In the genomic region with DNA sequence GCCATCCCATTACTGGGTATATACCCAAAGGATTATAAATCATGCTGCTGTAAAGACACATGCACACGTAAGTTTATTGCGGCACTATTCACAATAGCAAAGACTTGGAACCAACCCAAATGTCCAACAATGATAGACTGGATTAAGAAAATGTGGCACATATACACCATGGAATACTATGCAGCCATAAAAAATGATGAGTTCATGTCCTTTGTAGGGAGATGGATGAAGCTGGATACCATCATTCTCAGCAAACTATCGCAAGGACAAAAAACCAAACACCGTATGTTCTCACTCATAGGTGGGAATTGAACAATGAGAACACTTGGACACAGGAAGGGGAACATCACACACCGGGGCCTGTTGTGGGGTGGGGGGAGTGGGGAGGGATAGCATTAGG, we compare ENCODE assay signal across 1 cellular context.
TF ChIP-seq lines count a peak whose summit lies in the region.
"Not testable (repeated sequence)": the region's sequence is repeated elsewhere in the genome, so short reads cannot be mapped to it uniquely, and the experiment has no call there.

No MANE protein-coding gene starts in this region.

- H3K36me3 ChIP-seq in HEK293 (ENCODE audit: control insufficient read depth in 2 of 2, insufficient read depth in 1 of 2, low read length in 2 of 2): not testable (repeated sequence)

- CTCF ChIA-PET in HEK293 (lab: Yijun Ruan, JAX): not testable (repeated sequence)

- not testable (repeated sequence) for H3K4me3 ChIP-seq in HEK293 (ENCODE audit: low read depth, low read length)

- not testable (repeated sequence) for TF ChIP-seq CTCF in HEK293 (tag by site-specific recombination; IDR thresholded peaks at IDR 0.05)

- H3K27ac ChIP-seq in HEK293 (ENCODE audit: extremely low read depth, low read depth, low read length): not testable (repeated sequence)

- not testable (repeated sequence) for H3K9me3 ChIP-seq in HEK293 (ENCODE audit: control insufficient read depth, insufficient read depth, low read depth, low read length)

- POLR2A ChIA-PET in HEK293 (lab: Yijun Ruan, JAX): not testable (repeated sequence)

- H3K4me1 ChIP-seq in HEK293 (ENCODE audit: control insufficient read depth, insufficient read depth, low read length): peaks cover 13% of the 10 kb centered on the region

TF ChIP-seq in HEK293, 187 proteins besides CTCF, POLR2A, EP300 and RAD21:
- peak; percentile 93 for TF ChIP-seq ZNF146 (tag by site-specific recombination; IDR thresholded peaks at IDR 0.05)
- TF ChIP-seq, protein P1, sequence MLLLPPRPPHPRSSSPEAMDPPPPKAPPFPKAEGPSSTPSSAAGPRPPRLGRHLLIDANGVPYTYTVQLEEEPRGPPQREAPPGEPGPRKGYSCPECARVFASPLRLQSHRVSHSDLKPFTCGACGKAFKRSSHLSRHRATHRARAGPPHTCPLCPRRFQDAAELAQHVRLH (tag by site-specific recombination; IDR thresholded peaks at IDR 0.05): 0 out of 2 replicates have a peak, but pooled peaks have one; percentile 51
